Comparison of ENCODE assay signal across 1 cellular context in genomic region chr10:71539564-71540118, GRCh38.
TF ChIP-seq lines count a peak whose summit lies in the region.

No MANE protein-coding gene starts in this region.

TF ChIP-seq in K562, 482 proteins besides CTCF, POLR2A, EP300 and RAD21 (continued from another document):
- TF ChIP-seq ATF4 (CRISPR knock-in tag; IDR thresholded peaks at IDR 0.05) = no peak
- TF ChIP-seq MCM7 (IDR thresholded peaks at IDR 0.05) = 0 out of 4 replicates have a peak, but pooled peaks have one; percentile 57 to 69
- no peak for TF ChIP-seq ID3 (CRISPR knock-in tag; IDR thresholded peaks at IDR 0.05)
- no peak for TF ChIP-seq ID3 (tag; IDR thresholded peaks at IDR 0.05)
- no peak for TF ChIP-seq CREB1 (IDR thresholded peaks at IDR 0.05)
- no peak for TF ChIP-seq CREB1 (CRISPR knock-in tag; IDR thresholded peaks at IDR 0.05)
- TF ChIP-seq ZFP36 (IDR thresholded peaks at IDR 0.05; ENCODE audit: low read depth, low read length, partially characterized antibody) = no peak
- 0 out of 2 replicates have a peak, but pooled peaks have one; percentile 5 for TF ChIP-seq MCM3 (IDR thresholded peaks at IDR 0.05)
- no peak for TF ChIP-seq SMAD4 (CRISPR knock-in tag; conservative IDR thresholded peaks at IDR 0.05)
- no peak for TF ChIP-seq GTF2F1 (IDR thresholded peaks at IDR 0.05; ENCODE audit: low read depth, low read length)
- TF ChIP-seq SREBF1 (IDR thresholded peaks at IDR 0.05; ENCODE audit: borderline replicate concordance, low read depth, low read length) = no peak
- no peak for TF ChIP-seq MGA (IDR thresholded peaks at IDR 0.05)
- peak; percentile 81; the same call in 1 of the 2 replicates for TF ChIP-seq THRB (CRISPR knock-in tag; conservative IDR thresholded peaks at IDR 0.05)
- no peak for TF ChIP-seq TFAP4 (CRISPR knock-in tag; IDR thresholded peaks at IDR 0.05; ENCODE audit: borderline replicate concordance)
- TF ChIP-seq ZNF740 (CRISPR knock-in tag; IDR thresholded peaks at IDR 0.05) = no peak
- no peak for TF ChIP-seq ZNF740 (tag; IDR thresholded peaks at IDR 0.05)
- 0 out of 2 replicates have a peak, but pooled peaks have one; percentile 67 for TF ChIP-seq HBP1 (CRISPR knock-in tag; IDR thresholded peaks at IDR 0.05)
- TF ChIP-seq OTX1 (CRISPR knock-in tag; IDR thresholded peaks at IDR 0.05) = peak; percentile 73; the same call in 1 of the 2 replicates
- TF ChIP-seq LEF1 (IDR thresholded peaks at IDR 0.05) = no peak
- TF ChIP-seq ELF4 (CRISPR knock-in tag; IDR thresholded peaks at IDR 0.05) = 0 out of 2 replicates have a peak, but pooled peaks have one; percentile 21
- TF ChIP-seq TSC22D4 (tag; IDR thresholded peaks at IDR 0.05) = no peak
- peak; percentile 60; the same call in 1 of the 2 replicates for TF ChIP-seq ZBTB26 (CRISPR knock-in tag; IDR thresholded peaks at IDR 0.05)
